Comparison of ENCODE assay signal across 2 cellular contexts in genomic region chr10:46069771-46070463, GRCh38.
A peak's percentile ranks its signal among the peaks of the same experiment; 100 is the strongest.
TF ChIP-seq lines count a peak whose summit lies in the region.

No MANE protein-coding gene starts in this region.

TF ChIP-seq in SK-N-SH treated with all-trans-retinoic acid at 6 μM for 48 hours, 23 proteins besides CTCF, POLR2A, EP300 and RAD21:
- TF ChIP-seq OSR1 (CRISPR knock-in tag; IDR thresholded peaks at IDR 0.05) (no peak), ZNF70 (CRISPR knock-in tag; IDR thresholded peaks at IDR 0.05) (no peak), ZNF565 (CRISPR knock-in tag; conservative IDR thresholded peaks at IDR 0.05; ENCODE audit: low read depth) (no peak), ZFP3 (CRISPR knock-in tag; IDR thresholded peaks at IDR 0.05) (no peak), ZC3H10 (CRISPR knock-in tag; IDR thresholded peaks at IDR 0.05) (no peak), ARNTL (CRISPR knock-in tag; IDR thresholded peaks at IDR 0.05; ENCODE audit: borderline replicate concordance, low read depth) (no peak), GLIS3 (CRISPR knock-in tag; IDR thresholded peaks at IDR 0.05) (no peak), TCF4 (CRISPR knock-in tag; IDR thresholded peaks at IDR 0.05; ENCODE audit: borderline replicate concordance) (no peak)
- TF ChIP-seq, protein P1, sequence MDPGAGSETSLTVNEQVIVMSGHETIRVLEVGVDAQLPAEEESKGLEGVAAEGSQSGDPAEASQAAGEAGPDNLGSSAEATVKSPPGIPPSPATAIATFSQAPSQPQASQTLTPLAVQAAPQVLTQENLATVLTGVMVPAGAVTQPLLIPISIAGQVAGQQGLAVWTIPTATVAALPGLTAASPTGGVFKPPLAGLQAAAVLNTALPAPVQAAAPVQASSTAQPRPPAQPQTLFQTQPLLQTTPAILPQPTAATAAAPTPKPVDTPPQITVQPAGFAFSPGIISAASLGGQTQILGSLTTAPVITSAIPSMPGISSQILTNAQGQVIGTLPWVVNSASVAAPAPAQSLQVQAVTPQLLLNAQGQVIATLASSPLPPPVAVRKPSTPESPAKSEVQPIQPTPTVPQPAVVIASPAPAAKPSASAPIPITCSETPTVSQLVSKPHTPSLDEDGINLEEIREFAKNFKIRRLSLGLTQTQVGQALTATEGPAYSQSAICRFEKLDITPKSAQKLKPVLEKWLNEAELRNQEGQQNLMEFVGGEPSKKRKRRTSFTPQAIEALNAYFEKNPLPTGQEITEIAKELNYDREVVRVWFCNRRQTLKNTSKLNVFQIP (CRISPR knock-in tag; IDR thresholded peaks at IDR 0.05; ENCODE audit: borderline replicate concordance, low read depth), result no peak
TF ChIP-seq in SK-N-SH treated with all-trans-retinoic acid at 6 μM for 48 hours: peak in this region for 0.

TF ChIP-seq in HepG2, 621 proteins besides CTCF, POLR2A, EP300 and RAD21:
- no peak for TF ChIP-seq ZFP37 (CRISPR knock-in tag; IDR thresholded peaks at IDR 0.05; ENCODE audit: borderline replicate concordance)
- TF ChIP-seq ZNF331 (CRISPR knock-in tag; IDR thresholded peaks at IDR 0.05), result 0 out of 2 replicates have a peak, but pooled peaks have one; percentile 9
